ENCODE assay signal across 21 cellular contexts in genomic region chr2:107402330-107402729, GRCh38.
A peak's percentile ranks its signal among the peaks of the same experiment; 100 is the strongest.
DNase-seq lines count a peak whose midpoint lies in the region; ATAC-seq and TF ChIP-seq lines count a peak whose summit lies in the region.
"Had no signal": no experiment of that assay in that cellular context is flagged by ENCODE, and none has a peak within 500 bp of the region (broad histone marks: within the 10 kb centered on the region; RNA-seq: fewer than 3 reads in every experiment).

No MANE protein-coding gene starts in this region.

- H3F3A ChIP-seq in Loucy (ENCODE audit: low read depth) = no peaks in the 10 kb centered on the region

- no peak overlapping the region for H3K4me3 ChIP-seq in GM12865 (ENCODE audit: low read depth, low read length)
- H3K4me3 ChIP-seq in Loucy (ENCODE audit: low read length, poor library complexity, severe bottlenecking) = peak overlapping the region; percentile 50
- H3K4me3 ChIP-seq in BE2C (ENCODE audit: low read depth, low read length) = no peak overlapping the region
- H3K4me3 ChIP-seq: ascending aorta, HAP-1, SK-N-MC had no signal

- H3K79me2 ChIP-seq in Loucy (ENCODE audit: insufficient read depth, low read length) = no peaks in the 10 kb centered on the region

- H3K36me3 ChIP-seq in Loucy (ENCODE audit: insufficient read depth, low read length) = no peaks in the 10 kb centered on the region
- H3K36me3 ChIP-seq in BE2C = no peaks in the 10 kb centered on the region
- H3K36me3 ChIP-seq: ascending aorta, HAP-1 had no signal

- H3K4me1 ChIP-seq in Loucy (ENCODE audit: insufficient read depth, low read length, poor library complexity, severe bottlenecking) (peaks cover 10% of the 10 kb centered on the region), BE2C (no peaks in the 10 kb centered on the region; the same call in 1 of the 2 replicates)
- H3K4me1 ChIP-seq: ascending aorta, HAP-1 had no signal

- DNase-seq in GM12865 (ENCODE audit: low read depth) (peak; percentile 2), SKM-1 treated with dmso at 0.1 percent for 144 hours (lab: John Stamatoyannopoulos, UW; ENCODE audit: unreplicated experiment) (peak; percentile 52), renal cortical epithelial cell (ENCODE audit: low read depth) (peak; percentile 7), NCI-H446 (lab: John Stamatoyannopoulos, UW) (no peak), BE2C (no peak)
- DNase-seq: activated B cell treated with CpG ODN at 0.5 μM for 24 hours; CD4-positive, alpha-beta T cell; dermis blood vessel endothelial cell; GDM1; islet precursor cell; naive thymus-derived CD8-positive, alpha-beta T cell; NCI-H2171 treated with DMSO at 0.1 percent for 48 hours; NCI-H526 treated with DMSO at 0.1 percent for 48 hours; retina; stimulated activated CD4-positive, alpha-beta T cell treated with anti-CD3 and anti-CD28 coated beads, Interleukin-4, amount 100 ng/mL, for 1 hour; stimulated activated naive CD4-positive, alpha-beta T cell had no signal

- no peaks in the 10 kb centered on the region for H4K20me1 ChIP-seq in Loucy (ENCODE audit: insufficient read depth, low read length, poor library complexity, severe bottlenecking)

- H3K27me3 ChIP-seq in Loucy (ENCODE audit: insufficient read depth, low read length, poor library complexity, severe bottlenecking) (no peaks in the 10 kb centered on the region), BE2C (no peaks in the 10 kb centered on the region)
- H3K27me3 ChIP-seq: ascending aorta had no signal

- H2AFZ ChIP-seq in Loucy (ENCODE audit: low read length) = peak overlapping the region; percentile 94

- peak overlapping the region; percentile 44 for H3K4me2 ChIP-seq in Loucy (ENCODE audit: low read depth, low read length, poor library complexity, severe bottlenecking)

- H3K9me3 ChIP-seq in Loucy (ENCODE audit: insufficient read depth, low read depth, low read length) (no peaks in the 10 kb centered on the region), BE2C (no peaks in the 10 kb centered on the region)
- H3K9me3 ChIP-seq: ascending aorta, HAP-1 had no signal

- TF ChIP-seq CTCF in GM12865 (IDR thresholded peaks at IDR 0.05; ENCODE audit: insufficient read depth, low read depth, low read length, missing control alignments) (no peak), Loucy (conservative IDR thresholded peaks at IDR 0.05; ENCODE audit: low read length) (no peak; the same call in 1 of the 2 replicates), BE2C (IDR thresholded peaks at IDR 0.05; ENCODE audit: low read depth, low read length) (no peak)

- no peak overlapping the region for H3K9ac ChIP-seq in Loucy (ENCODE audit: low read depth, low read length, poor library complexity, severe bottlenecking)

- H3K9me2 ChIP-seq in Loucy (replicated peaks; ENCODE audit: low read depth, low read length) = no peaks in the 10 kb centered on the region

- no peak for ATAC-seq in HG02938 (IDR thresholded peaks at IDR 0.05; ENCODE audit: unreplicated experiment)
- ATAC-seq: naive thymus-derived CD8-positive, alpha-beta T cell had no signal

Comparison
In these comparisons a context has a peak if more than half of its experiments do, and no peak if none do; other contexts are left out.
1. DNase-seq: peak in GM12865 (single experiment), SKM-1 treated with dmso at 0.1 percent for 144 hours (single experiment) and renal cortical epithelial cell (single experiment); none in NCI-H446 (0 of 2) and BE2C (single experiment).